26 cellular contexts compared by ENCODE assay signal in the genomic region with DNA sequence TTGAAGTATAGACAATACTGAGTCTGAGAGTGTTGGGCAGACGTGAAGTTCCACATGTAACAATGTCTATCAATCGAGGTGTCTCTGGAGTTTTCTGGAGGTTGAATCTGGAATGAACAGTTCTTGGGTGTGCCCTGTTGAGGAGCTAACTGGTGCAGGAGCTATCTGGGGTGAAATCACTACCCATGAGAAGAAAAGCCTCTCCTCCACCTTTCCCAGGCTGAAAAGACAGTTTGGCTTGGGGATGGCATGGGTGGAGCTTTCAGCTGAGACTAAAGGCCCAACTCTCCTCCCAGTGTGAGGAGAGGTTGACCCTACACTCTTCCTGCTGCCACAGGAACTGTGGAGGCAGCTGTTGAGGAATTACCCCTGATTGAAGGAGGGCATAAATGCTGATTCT. TPM values are rescaled to one million over a fixed set of nuclear protein-coding genes. Genes with fewer than 3 reads are reported as not detected.
DNase-seq lines count a peak whose midpoint lies in the region; ATAC-seq, FAIRE-seq and TF ChIP-seq lines count a peak whose summit lies in the region.
"Had no signal": no experiment of that assay in that cellular context is flagged by ENCODE, and none has a peak within 500 bp of the region (broad histone marks: within the 10 kb centered on the region; RNA-seq: fewer than 3 reads in every experiment).

No MANE protein-coding gene starts in this region.

- peaks cover under 1% of the 10 kb centered on the region for H3K4me1 ChIP-seq in mammary epithelial cell (ENCODE audit: insufficient read depth, low read length)
- H3K4me1 ChIP-seq in breast epithelium, result no peaks in the 10 kb centered on the region
- H3K4me1 ChIP-seq in muscle layer of duodenum (ENCODE audit: control insufficient read depth in 1 of 2, insufficient read depth in 2 of 2, low read length in 2 of 2), result peaks cover 0 to 8% of the 10 kb centered on the region in 2 donors
- H3K4me1 ChIP-seq: upper lobe of right lung had no signal

- BruUV-seq in mammary epithelial cell (replicated peaks; lab: Mats Ljungman, UMichigan), result no TSS peak

- peak overlapping the region; percentile 34 for H2AFZ ChIP-seq in mammary epithelial cell (ENCODE audit: low read depth, low read length)

- H3K4me2 ChIP-seq in mammary epithelial cell (ENCODE audit: insufficient read depth, low read depth, low read length), result no peak overlapping the region
- H3K4me2 ChIP-seq: KMS-11 had no signal

- H4K20me1 ChIP-seq in mammary epithelial cell (ENCODE audit: insufficient read depth, low read length), result no peaks in the 10 kb centered on the region

- FAIRE-seq in urothelium cell line (lab: Jason Lieb, UNC), result no peak
- FAIRE-seq: GM12878, HTR-8/SVneo had no signal

- intact Hi-C loops in mammary epithelial cell (cut with micrococcal nuclease) (no loop called here), breast epithelium (cut with DNase I; ENCODE audit: low total_unique reads) (no loop called here)

- dilution Hi-C loops in mammary epithelial cell (cut with HindIII; ENCODE audit: low sequenced_read_pairs), result no loop called here

- in situ Hi-C loops in mammary epithelial cell (cut with MboI; ENCODE audit: low sequenced_read_pairs in 2 of 2), result no loop called here
- in situ Hi-C loops in GM13976 (cut with MboI; ENCODE audit: low sequenced_read_pairs, unreplicated experiment), result no loop called here

- H3K27me3 ChIP-seq in mammary epithelial cell (ENCODE audit: insufficient read depth, low read length), result no peaks in the 10 kb centered on the region
- no peaks in the 10 kb centered on the region for H3K27me3 ChIP-seq in breast epithelium
- no peaks in the 10 kb centered on the region for H3K27me3 ChIP-seq in muscle layer of duodenum (ENCODE audit: low read depth, low read length)
- H3K27me3 ChIP-seq: heart right ventricle, upper lobe of right lung had no signal

- H3K27ac ChIP-seq in mammary epithelial cell (ENCODE audit: insufficient read depth, low read depth, low read length), result no peak overlapping the region
- H3K27ac ChIP-seq in breast epithelium, result no peak overlapping the region
- H3K27ac ChIP-seq in muscle layer of duodenum (ENCODE audit: low read length), result peak overlapping the region; percentile 51
- H3K27ac ChIP-seq: 22Rv1, heart right ventricle, KMS-11, upper lobe of right lung, VCaP had no signal

- H3K79me2 ChIP-seq in mammary epithelial cell (ENCODE audit: insufficient read depth, low read length), result no peaks in the 10 kb centered on the region

- TF ChIP-seq CTCF in mammary epithelial cell (conservative IDR thresholded peaks at IDR 0.05 in 1 of 2, IDR thresholded peaks at IDR 0.05 in 1 of 2; ENCODE audit: extremely low read depth in 1 of 2, insufficient read depth in 1 of 2, low read depth in 1 of 2, low read length in 2 of 2), result no peak
- TF ChIP-seq CTCF in breast epithelium (IDR thresholded peaks at IDR 0.05), result no peak
- TF ChIP-seq CTCF in GM13976 (IDR thresholded peaks at IDR 0.05; ENCODE audit: borderline replicate concordance, control extremely low read depth, extremely low read depth, insufficient read depth, missing control alignments), result no peak

- DNase-seq in mammary epithelial cell (no peak), breast epithelium (ENCODE audit: low spot score in 2 of 2) (no peak), urothelium cell line (ENCODE audit: low spot score) (no peak), GM13976 (ENCODE audit: low spot score) (no peak), cortex of kidney (lab: John Stamatoyannopoulos, UW) (no peak), NCI-H524 (lab: John Stamatoyannopoulos, UW) (no peak)
- DNase-seq: activated CD4-positive, alpha-beta T cell treated with anti-CD3 and anti-CD28 coated beads, Interleukin-2, amount 10 ng/mL, durations not matched to agents 7 days and 5 days; activated T-cell treated with anti-CD3 and anti-CD28 coated beads, Interleukin-2, amount 50 U/mL, for 4 hours; effector CD4-positive, alpha-beta T cell; esophagus squamous epithelium; foreskin melanocyte; heart right ventricle; MV-4-11; naive B cell; NCI-H510A; occipital lobe; SHP77 treated with DMSO at 0.1 percent for 48 hours; stimulated activated CD8-positive, alpha-beta memory T cell treated with anti-CD3 and anti-CD28 coated beads, Interleukin-4, amount 100 ng/mL, for 48 hours; upper lobe of right lung had no signal

- H3K4me3 ChIP-seq in mammary epithelial cell (replicated peaks in 1 of 3; ENCODE audit: insufficient read depth in 1 of 3, low read depth in 2 of 3, low read length in 3 of 3) (no peak overlapping the region), breast epithelium (no peak overlapping the region), muscle layer of duodenum (ENCODE audit: low read depth in 1 of 2, low read length in 2 of 2) (no peak overlapping the region)
- H3K4me3 ChIP-seq: esophagus squamous epithelium, GM12878, heart right ventricle, upper lobe of right lung had no signal

- no peaks in the 10 kb centered on the region for H3K9me3 ChIP-seq in mammary epithelial cell (replicated peaks; ENCODE audit: insufficient read depth, low read length)
- H3K9me3 ChIP-seq in breast epithelium, result no peaks in the 10 kb centered on the region
- no peaks in the 10 kb centered on the region for H3K9me3 ChIP-seq in muscle layer of duodenum (ENCODE audit: control insufficient read depth in 1 of 2, low read length in 2 of 2)
- H3K9me3 ChIP-seq: esophagus squamous epithelium, heart right ventricle, upper lobe of right lung had no signal

- no peak overlapping the region for H3K9ac ChIP-seq in mammary epithelial cell (ENCODE audit: insufficient read depth, low read length)
- H3K9ac ChIP-seq: KMS-11 had no signal

- CTCF ChIA-PET in mammary epithelial cell (lab: Charles Lee; ENCODE audit: low non-redundant PET), result no interaction called here

- 82% methylated on average over 2 of the region's 2 CpGs for WGBS in mammary epithelial cell (ENCODE audit: low coverage, missing lambda C conversion rate)

- H3K36me3 ChIP-seq in mammary epithelial cell (ENCODE audit: insufficient read depth, low read length) (no peaks in the 10 kb centered on the region), breast epithelium (no peaks in the 10 kb centered on the region), muscle layer of duodenum (ENCODE audit: control insufficient read depth in 1 of 2, insufficient read depth in 2 of 2, low read length in 2 of 2) (no peaks in the 10 kb centered on the region)
- H3K36me3 ChIP-seq: esophagus squamous epithelium, heart right ventricle, upper lobe of right lung had no signal

- TF ChIP-seq POLR2A in breast epithelium (IDR thresholded peaks at IDR 0.05), result no peak

- ATAC-seq in esophagus mucosa, result peak; percentile 82
- ATAC-seq: activated T-cell treated with anti-CD3 and anti-CD28 coated beads, Interleukin-2, amount 50 U/mL, for 4 hours; GM12878; upper lobe of right lung had no signal

RNA-seq across cellular contexts. Expression of a gene that starts 14.3 kb away (rescaled TPM):
- total RNA-seq in mammary epithelial cell (10 to 100 TPM; 61.8 to 84.2 TPM), breast epithelium (100 to 1,000 TPM; 102 to 120 (median 119) TPM), esophagus mucosa (61.4 TPM)
- 18.6 TPM for polyA plus RNA-seq in mammary epithelial cell
- polyA minus RNA-seq in mammary epithelial cell, result 46.5 TPM

RNA-seq across cellular contexts. Expression of a gene that starts 54.4 kb away (rescaled TPM):
- total RNA-seq in mammary epithelial cell, result 100 to 1,000 TPM in 1 of 2 donors, 10 to 100 TPM in 1; 78.7 to 122 TPM
- polyA plus RNA-seq in mammary epithelial cell, result 45.8 TPM
- polyA minus RNA-seq in mammary epithelial cell, result 41.5 TPM
- 10 to 100 TPM; 50.2 to 65.9 (median 65.9) TPM for total RNA-seq in breast epithelium
- 67.3 TPM for total RNA-seq in esophagus mucosa
